ENCODE assay signal across 8 cellular contexts in genomic region chr4:168877779-168878491, GRCh38.
A peak's percentile ranks its signal among the peaks of the same experiment; 100 is the strongest.
DNase-seq lines count a peak whose midpoint lies in the region; ATAC-seq lines count a peak whose summit lies in the region.

No MANE protein-coding gene starts in this region.

- H3K4me1 ChIP-seq in skeletal muscle tissue (ENCODE audit: control insufficient read depth in 3 of 3, insufficient read depth in 3 of 3, low read length in 3 of 3): peaks cover 16 to 26% (median 18%) of the 10 kb centered on the region in 3 donors

- peak; percentile 29 for ATAC-seq in HG03103 (IDR thresholded peaks at IDR 0.05; ENCODE audit: low read depth, unreplicated experiment)

- peaks cover 71% of the 10 kb centered on the region for H3K27me3 Mint-ChIP-seq in activated naive CD4-positive, alpha-beta T cell treated with anti-CD3 and anti-CD28 coated beads for 36 hours (ENCODE audit: low read depth)

- intact Hi-C loops in activated naive CD4-positive, alpha-beta T cell treated with anti-CD3 and anti-CD28 coated beads for 36 hours (cut with micrococcal nuclease): loop anchor here (2.0 kb wide), 2 partner anchors 45 to 167 kb away; no protein-coding TSS in a partner anchor

- H3K27ac ChIP-seq in skeletal muscle tissue (ENCODE audit: low read depth, low read length): peak overlapping the region; percentile 38

- H3K4me3 Mint-ChIP-seq in activated naive CD4-positive, alpha-beta T cell treated with anti-CD3 and anti-CD28 coated beads for 36 hours: peak overlapping the region; percentile 70

- no peaks in the 10 kb centered on the region for H3K27me3 ChIP-seq in skeletal muscle tissue (ENCODE audit: control insufficient read depth in 3 of 3, insufficient read depth in 3 of 3, low read length in 3 of 3)

- H3K9me3 ChIP-seq in skeletal muscle tissue (ENCODE audit: control insufficient read depth in 3 of 3, low read length in 3 of 3): no peaks in the 10 kb centered on the region

- CTCF ChIA-PET in activated naive CD4-positive, alpha-beta T cell treated with anti-CD3 and anti-CD28 coated beads for 36 hours (lab: Charles Lee): no interaction called here

- DNase-seq in DMS53 (lab: John Stamatoyannopoulos, UW) (peak; percentile 71), SKM-1 (lab: John Stamatoyannopoulos, UW; ENCODE audit: unreplicated experiment) (no peak), NCI-H1436 (lab: John Stamatoyannopoulos, UW) (no peak), NCI-H128 (lab: John Stamatoyannopoulos, UW; ENCODE audit: unreplicated experiment) (no peak)
- peak; percentile 22 for DNase-seq in activated naive CD4-positive, alpha-beta T cell treated with anti-CD3 and anti-CD28 coated beads for 36 hours

- peak overlapping the region in 2 of 3 donors; percentile 41 to 55 for H3K9ac ChIP-seq in skeletal muscle tissue (ENCODE audit: low read depth in 1 of 3, low read length in 3 of 3)

- peaks cover 0 to 2% (median 0%) of the 10 kb centered on the region in 3 donors for H3K36me3 ChIP-seq in skeletal muscle tissue (ENCODE audit: control insufficient read depth in 3 of 3, insufficient read depth in 3 of 3, low read length in 3 of 3)

- no peak overlapping the region for H3K27ac Mint-ChIP-seq in activated naive CD4-positive, alpha-beta T cell treated with anti-CD3 and anti-CD28 coated beads for 36 hours

- no peaks in the 10 kb centered on the region for H3K9me3 Mint-ChIP-seq in activated naive CD4-positive, alpha-beta T cell treated with anti-CD3 and anti-CD28 coated beads for 36 hours

- peak overlapping the region; percentile 35 for H3K4me3 ChIP-seq in iPS-11a (ENCODE audit: low read depth, low read length)
- peak overlapping the region; percentile 3 to 59 (median 35) for H3K4me3 ChIP-seq in skeletal muscle tissue (ENCODE audit: low read length in 3 of 3)

- H3K4me1 Mint-ChIP-seq in activated naive CD4-positive, alpha-beta T cell treated with anti-CD3 and anti-CD28 coated beads for 36 hours (ENCODE audit: low read depth): peaks cover 6% of the 10 kb centered on the region

- H3K36me3 Mint-ChIP-seq in activated naive CD4-positive, alpha-beta T cell treated with anti-CD3 and anti-CD28 coated beads for 36 hours (ENCODE audit: low read depth): peaks cover 2% of the 10 kb centered on the region

Comparison
In these comparisons a context has a peak if more than half of its experiments do, and no peak if none do; other contexts are left out.
1. DNase-seq: peak in DMS53 (single experiment) and activated naive CD4-positive, alpha-beta T cell treated with anti-CD3 and anti-CD28 coated beads for 36 hours (single experiment); none in SKM-1 (single experiment), NCI-H1436 (single experiment) and NCI-H128 (single experiment).